1 cellular context compared by ENCODE assay signal in the genomic region with DNA sequence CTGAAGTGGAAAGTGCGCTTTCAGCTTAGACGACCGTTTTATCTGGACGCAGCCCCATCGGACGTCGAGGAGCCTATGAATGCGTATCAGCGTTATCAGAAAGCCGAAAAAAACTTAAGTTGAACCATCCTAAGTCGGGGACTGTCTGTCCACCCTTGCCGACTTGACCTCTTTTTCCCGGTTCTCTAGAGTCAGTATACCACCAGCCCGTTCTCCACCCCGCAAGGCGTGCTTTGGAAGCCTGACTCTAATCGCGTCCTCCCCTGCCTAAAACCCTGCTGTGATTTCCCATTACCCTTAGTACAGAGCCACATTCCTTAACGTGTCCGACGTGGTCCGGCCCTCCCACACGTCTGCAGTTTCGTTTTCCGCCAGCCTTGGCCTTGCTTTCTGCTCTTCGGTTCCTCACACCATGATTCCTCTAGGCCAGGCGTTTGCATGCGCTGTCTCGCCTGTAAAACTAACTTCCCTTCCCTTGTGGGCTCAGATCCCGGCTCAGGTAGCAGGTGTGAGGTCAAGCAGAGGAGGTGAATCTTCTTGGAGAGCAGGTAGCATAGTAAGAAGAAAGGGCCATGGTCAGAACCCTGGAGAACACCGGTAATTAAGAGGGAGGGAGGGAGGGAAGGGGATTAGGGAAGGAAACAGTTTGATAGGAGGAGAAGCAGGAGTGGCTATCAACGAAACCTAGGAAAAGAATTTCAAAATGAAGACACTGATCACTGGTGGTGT.
TF ChIP-seq lines count a peak whose summit lies in the region.

No MANE protein-coding gene starts in this region.

TF ChIP-seq in WTC11, 78 proteins besides CTCF, POLR2A, EP300 and RAD21 (continued from another document):
- TF ChIP-seq AR (CRISPR knock-in tag; IDR thresholded peaks at IDR 0.05) (no peak), ZBTB21 (CRISPR knock-in tag; IDR thresholded peaks at IDR 0.05; ENCODE audit: borderline replicate concordance) (no peak)
- TF ChIP-seq, protein P1, sequence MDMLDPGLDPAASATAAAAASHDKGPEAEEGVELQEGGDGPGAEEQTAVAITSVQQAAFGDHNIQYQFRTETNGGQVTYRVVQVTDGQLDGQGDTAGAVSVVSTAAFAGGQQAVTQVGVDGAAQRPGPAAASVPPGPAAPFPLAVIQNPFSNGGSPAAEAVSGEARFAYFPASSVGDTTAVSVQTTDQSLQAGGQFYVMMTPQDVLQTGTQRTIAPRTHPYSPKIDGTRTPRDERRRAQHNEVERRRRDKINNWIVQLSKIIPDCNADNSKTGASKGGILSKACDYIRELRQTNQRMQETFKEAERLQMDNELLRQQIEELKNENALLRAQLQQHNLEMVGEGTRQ (CRISPR knock-in tag; IDR thresholded peaks at IDR 0.05): no peak
